ENCODE assay signal across 8 cellular contexts in the genomic region with DNA sequence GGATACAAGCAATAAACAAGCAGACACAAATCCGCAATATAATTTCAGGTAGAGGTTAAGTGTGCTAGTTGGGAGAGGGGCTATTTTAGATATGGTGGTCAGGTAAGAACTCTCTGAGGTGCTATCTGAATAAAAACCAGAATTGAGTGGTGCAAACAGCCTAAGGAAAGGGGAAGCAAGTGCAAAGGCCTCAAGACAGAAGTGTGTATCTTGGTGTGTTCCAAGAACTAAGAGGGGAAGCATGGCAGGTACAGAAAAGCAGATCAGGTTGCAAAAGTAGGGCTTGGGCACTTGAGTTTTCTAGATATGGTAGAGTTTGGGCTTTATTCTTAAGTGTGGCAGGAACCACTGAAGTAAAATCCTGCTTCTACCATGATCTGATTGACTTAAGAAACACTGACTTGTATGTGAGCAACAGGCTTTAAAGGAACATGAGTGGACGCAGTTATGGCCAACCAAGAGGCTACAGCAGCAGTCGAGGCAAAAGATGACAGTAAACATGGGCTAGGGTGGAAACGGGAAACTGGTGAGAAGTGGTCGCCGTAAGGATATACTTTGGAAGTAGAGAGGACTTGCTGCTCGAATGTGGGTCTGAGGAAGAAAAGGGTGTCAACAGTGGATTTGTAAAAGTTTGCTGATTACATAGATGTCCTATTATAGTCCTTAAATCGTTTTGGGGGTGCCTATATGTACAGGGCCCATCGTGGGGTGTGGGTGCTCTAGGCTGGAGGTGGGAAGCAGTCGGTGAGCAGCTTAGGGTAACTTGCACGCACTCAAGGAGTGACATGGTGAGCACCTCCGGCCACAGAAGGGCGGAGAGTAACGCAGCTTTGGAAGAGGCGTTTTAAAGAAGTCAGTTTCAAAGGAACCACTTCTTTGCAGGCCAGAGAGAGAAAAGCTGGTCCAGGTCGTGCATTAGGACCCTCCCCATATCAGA. TPM values are rescaled to one million over a fixed set of nuclear protein-coding genes. Genes with fewer than 3 reads are reported as not detected.
DNase-seq lines count a peak whose midpoint lies in the region; ATAC-seq and TF ChIP-seq lines count a peak whose summit lies in the region.

No MANE protein-coding gene starts in this region.

- no peaks in the 10 kb centered on the region; the same call in 1 of the 2 replicates for H3K9me3 Mint-ChIP-seq in WTC11

- 12 to 14% methylated on average over 12 to 16 of the region's 16 CpGs for WGBS in mesodermal cell (ENCODE audit: insufficient coverage in 2 of 2), 2 experiments
- 6 to 9% methylated on average over 16 of the region's 16 CpGs for WGBS in thyroid gland, 2 donors

- CTCF ChIA-PET in WTC11 (lab: Charles Lee), result interaction anchor here (0.6 to 1.9 kb wide), 8 partner anchors 22 to 373 kb away, joined by 3 to 13 read pairs (median 5); no protein-coding TSS in a partner anchor

- ATAC-seq in GM21423 (IDR thresholded peaks at IDR 0.05; ENCODE audit: unreplicated experiment), result peak; percentile 53
- ATAC-seq in WTC11, result peak; percentile 32

- intact Hi-C loops in thyroid gland (cut with DNase I), result loop anchor here (10.0 kb wide), 1 partner anchor 50 kb away; no protein-coding TSS in a partner anchor

- DNase-seq in HK-2 (ENCODE audit: unreplicated experiment) (peak; percentile 18), WTC11 (ENCODE audit: low spot score) (no peak), ecto neural progenitor cell (ENCODE audit: low spot score) (peak; percentile 53), thyroid gland (peak; percentile 23 to 34), NCI-H2196 (lab: John Stamatoyannopoulos, UW; ENCODE audit: unreplicated experiment) (no peak)

- peaks cover 14% of the 10 kb centered on the region for H3K36me3 Mint-ChIP-seq in WTC11

- peaks cover 49% of the 10 kb centered on the region for H3K79me2 ChIP-seq in DOHH2 (ENCODE audit: control insufficient read depth, low read length)

- H3K4me1 ChIP-seq in DOHH2 (ENCODE audit: control insufficient read depth, low read length), result peaks cover 23% of the 10 kb centered on the region
- peaks cover 12% of the 10 kb centered on the region for H3K4me1 ChIP-seq in mesodermal cell (ENCODE audit: control insufficient read depth, insufficient read depth, low read length, poor library complexity, severe bottlenecking)
- H3K4me1 ChIP-seq in thyroid gland, result peaks cover 18 to 19% of the 10 kb centered on the region in 2 donors

- no peaks in the 10 kb centered on the region for H3K27me3 ChIP-seq in DOHH2 (ENCODE audit: control insufficient read depth, low read length)
- no peaks in the 10 kb centered on the region for H3K27me3 ChIP-seq in thyroid gland

- POLR2A ChIA-PET in WTC11 (lab: Charles Lee), result interaction anchor here (1.9 kb wide), 1 partner anchor 46 kb away, joined by 11 read pairs; no protein-coding TSS in a partner anchor

- H3F3A ChIP-seq in DOHH2 (ENCODE audit: control insufficient read depth, insufficient read depth), result peaks cover 12% of the 10 kb centered on the region

- TF ChIP-seq CTCF in DOHH2 (IDR thresholded peaks at IDR 0.05; ENCODE audit: low read depth, low read length, poor library complexity, severe bottlenecking) (no peak), WTC11 (IDR thresholded peaks at IDR 0.05) (no peak), thyroid gland (IDR thresholded peaks at IDR 0.05) (no peak)

- H4K20me1 ChIP-seq in DOHH2 (ENCODE audit: control insufficient read depth, insufficient read depth, low read depth, low read length), result no peaks in the 10 kb centered on the region; the same call in 1 of the 2 replicates

- H3K4me3 ChIP-seq in DOHH2 (ENCODE audit: low read length) (peak overlapping the region; percentile 94), mesodermal cell (ENCODE audit: extremely low read depth, insufficient read depth, low read length, poor library complexity, severe bottlenecking) (peak overlapping the region; percentile 99), thyroid gland (replicated peaks in 1 of 3) (peak overlapping the region; percentile 55 to 91 (median 67))

- H3K36me3 ChIP-seq in DOHH2 (ENCODE audit: control insufficient read depth, low read length) (peaks cover 53% of the 10 kb centered on the region), mesodermal cell (ENCODE audit: control insufficient read depth, insufficient read depth, low read length) (peaks cover 23% of the 10 kb centered on the region), thyroid gland (peaks cover 0 to 11% of the 10 kb centered on the region in 2 donors)

- no peaks in the 10 kb centered on the region for H3K9me3 ChIP-seq in DOHH2 (ENCODE audit: control insufficient read depth, insufficient read depth, low read length)
- peaks cover 1% of the 10 kb centered on the region for H3K9me3 ChIP-seq in mesodermal cell (ENCODE audit: control insufficient read depth, low read length)
- H3K9me3 ChIP-seq in thyroid gland, result no peaks in the 10 kb centered on the region

- H3K4me1 Mint-ChIP-seq in WTC11, result peaks cover 18% of the 10 kb centered on the region

- peaks cover 11% of the 10 kb centered on the region for H3K27me3 Mint-ChIP-seq in WTC11 (ENCODE audit: low read depth)

- H3K27ac ChIP-seq in DOHH2 (ENCODE audit: low read depth, low read length), result peak overlapping the region; percentile 45
- H3K27ac ChIP-seq in mesodermal cell (ENCODE audit: low read depth, low read length, severe bottlenecking), result no peak overlapping the region
- H3K27ac ChIP-seq in thyroid gland, result peak overlapping the region in 2 of 3 donors; percentile 57 to 78

- peak overlapping the region; percentile 89 for H3K27ac Mint-ChIP-seq in WTC11

- H3K9me2 ChIP-seq in DOHH2 (replicated peaks; ENCODE audit: control insufficient read depth, low read length), result no peaks in the 10 kb centered on the region

- peak overlapping the region; percentile 94 for H3K4me3 Mint-ChIP-seq in WTC11

- H3K4me2 ChIP-seq in DOHH2 (ENCODE audit: low read length), result peak overlapping the region; percentile 97

- no peak for TF ChIP-seq POLR2A in thyroid gland (IDR thresholded peaks at IDR 0.05)

TF ChIP-seq in WTC11, 78 proteins besides CTCF, POLR2A, EP300 and RAD21:
- TF ChIP-seq FOXJ3 (CRISPR knock-in tag; IDR thresholded peaks at IDR 0.05; ENCODE audit: borderline replicate concordance) (no peak), PRDM15 (CRISPR knock-in tag; IDR thresholded peaks at IDR 0.05) (0 out of 2 replicates have a peak, but pooled peaks have one; percentile 11)
- TF ChIP-seq, protein P1, sequence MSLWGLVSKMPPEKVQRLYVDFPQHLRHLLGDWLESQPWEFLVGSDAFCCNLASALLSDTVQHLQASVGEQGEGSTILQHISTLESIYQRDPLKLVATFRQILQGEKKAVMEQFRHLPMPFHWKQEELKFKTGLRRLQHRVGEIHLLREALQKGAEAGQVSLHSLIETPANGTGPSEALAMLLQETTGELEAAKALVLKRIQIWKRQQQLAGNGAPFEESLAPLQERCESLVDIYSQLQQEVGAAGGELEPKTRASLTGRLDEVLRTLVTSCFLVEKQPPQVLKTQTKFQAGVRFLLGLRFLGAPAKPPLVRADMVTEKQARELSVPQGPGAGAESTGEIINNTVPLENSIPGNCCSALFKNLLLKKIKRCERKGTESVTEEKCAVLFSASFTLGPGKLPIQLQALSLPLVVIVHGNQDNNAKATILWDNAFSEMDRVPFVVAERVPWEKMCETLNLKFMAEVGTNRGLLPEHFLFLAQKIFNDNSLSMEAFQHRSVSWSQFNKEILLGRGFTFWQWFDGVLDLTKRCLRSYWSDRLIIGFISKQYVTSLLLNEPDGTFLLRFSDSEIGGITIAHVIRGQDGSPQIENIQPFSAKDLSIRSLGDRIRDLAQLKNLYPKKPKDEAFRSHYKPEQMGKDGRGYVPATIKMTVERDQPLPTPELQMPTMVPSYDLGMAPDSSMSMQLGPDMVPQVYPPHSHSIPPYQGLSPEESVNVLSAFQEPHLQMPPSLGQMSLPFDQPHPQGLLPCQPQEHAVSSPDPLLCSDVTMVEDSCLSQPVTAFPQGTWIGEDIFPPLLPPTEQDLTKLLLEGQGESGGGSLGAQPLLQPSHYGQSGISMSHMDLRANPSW (CRISPR knock-in tag; conservative IDR thresholded peaks at IDR 0.05; ENCODE audit: low read depth), result no peak

RNA-seq across cellular contexts. Expression of gene TGDS, which starts 0.7 kb away (rescaled TPM):
- 12.5 to 15.8 TPM (median 15.2 TPM) in 3 replicates for total RNA-seq in WTC11 (2021)
- polyA plus RNA-seq in mesodermal cell (2013, experiment 1 of 2), result 17.0 TPM
- polyA plus RNA-seq in mesodermal cell (2013, experiment 2 of 2), result 20.9 TPM
- total RNA-seq in thyroid gland, result 10 to 100 TPM; 15.8 to 25.2 (median 20.4) TPM

RNA-seq across cellular contexts. Expression of gene GPR180, which starts 6.4 kb away (rescaled TPM):
- total RNA-seq in WTC11 (2021), result 4.5 to 5.0 TPM (median 5.0 TPM) in 3 replicates
- polyA plus RNA-seq in mesodermal cell (2013, experiment 1 of 2), result 5.4 TPM
- 5.6 TPM for polyA plus RNA-seq in mesodermal cell (2013, experiment 2 of 2)
- total RNA-seq in thyroid gland, result 10 to 100 TPM; 10.4 to 13.3 (median 10.9) TPM

Comparison
In these comparisons a context has a peak if more than half of its experiments do, and no peak if none do; other contexts are left out.
1. DNase-seq: peak in HK-2 (single experiment), ecto neural progenitor cell (single experiment) and thyroid gland (2 of 2); none in WTC11 (single experiment) and NCI-H2196 (single experiment).
2. Peak in every context shown above with its lines, with median percentiles within 50 percentile points of each other: H3K4me3 ChIP-seq.